Comparison of ENCODE assay signal across 24 cellular contexts in genomic region chr16:86337581-86338402, GRCh38.
DNase-seq lines count a peak whose midpoint lies in the region; ATAC-seq, FAIRE-seq and TF ChIP-seq lines count a peak whose summit lies in the region.
"Had no signal": no experiment of that assay in that cellular context is flagged by ENCODE, and none has a peak within 500 bp of the region (broad histone marks: within the 10 kb centered on the region; RNA-seq: fewer than 3 reads in every experiment).

No MANE protein-coding gene starts in this region.

- H3K27ac Mint-ChIP-seq in neural crest cell (ENCODE audit: unreplicated experiment), result no peak overlapping the region
- H3K27ac Mint-ChIP-seq in activated CD8-positive, alpha-beta T cell treated with anti-CD3 and anti-CD28 coated beads, Interleukin-2, amount 10 ng/mL, durations not matched to agents 7 days and 5 days, result no peak overlapping the region
- H3K27ac Mint-ChIP-seq: IgD-negative memory B cell had no signal

- peak overlapping the region; percentile 19; the same call in 1 of the 2 replicates for H2BK5ac ChIP-seq in H1 (ENCODE audit: low read depth, low read length)

- no peak for TF ChIP-seq EP300 in H1 (IDR thresholded peaks at IDR 0.05; ENCODE audit: borderline replicate concordance in 1 of 2, low read depth in 2 of 2, low read length in 2 of 2)

- no peaks in the 10 kb centered on the region for H3K9me3 Mint-ChIP-seq in neural crest cell
- H3K9me3 Mint-ChIP-seq in activated CD8-positive, alpha-beta T cell treated with anti-CD3 and anti-CD28 coated beads, Interleukin-2, amount 10 ng/mL, durations not matched to agents 7 days and 5 days (ENCODE audit: insufficient read depth), result no peaks in the 10 kb centered on the region

- H3K4me1 ChIP-seq in H1 (replicated peaks in 1 of 4; ENCODE audit: control insufficient read depth in 3 of 4, insufficient read depth in 4 of 4, low read length in 3 of 4), result peaks cover 0 to 11% (median 1%) of the 10 kb centered on the region in 4 experiments; a peak in 3 of 7 replicates
- H3K4me1 ChIP-seq: HAP-1 had no signal

- ATAC-seq in GM18907 (IDR thresholded peaks at IDR 0.05; ENCODE audit: unreplicated experiment) (no peak), HG02623 (IDR thresholded peaks at IDR 0.05; ENCODE audit: unreplicated experiment) (no peak)
- no peak for ATAC-seq in activated CD8-positive, alpha-beta T cell treated with anti-CD3 and anti-CD28 coated beads, Interleukin-2, amount 10 ng/mL, durations not matched to agents 7 days and 5 days
- ATAC-seq: Panc1 had no signal

- no peak overlapping the region for H4K8ac ChIP-seq in H1 (ENCODE audit: extremely low read depth, insufficient read depth, low read length)

- TF ChIP-seq CTCF in H1 (IDR thresholded peaks at IDR 0.05; ENCODE audit: control extremely low read depth in 1 of 3, insufficient read depth in 1 of 3, low read depth in 1 of 3, low read length in 3 of 3) (no peak), neural crest cell (conservative IDR thresholded peaks at IDR 0.05) (no peak)

- H3K79me1 ChIP-seq in H1 (ENCODE audit: low read depth, low read length), result no peaks in the 10 kb centered on the region

- no peak overlapping the region for H2BK120ac ChIP-seq in H1 (replicated peaks; ENCODE audit: low read depth, low read length)

- no peak overlapping the region for H3K23ac ChIP-seq in H1 (ENCODE audit: insufficient read length)

- no peak for TF ChIP-seq RAD21 in H1 (IDR thresholded peaks at IDR 0.05 in 1 of 2, conservative IDR thresholded peaks at IDR 0.05 in 1 of 2; ENCODE audit: low read depth in 2 of 2, low read length in 2 of 2)

- no peak overlapping the region for H4K5ac ChIP-seq in H1 (ENCODE audit: insufficient read length, low read depth, low read length)

- POLR2A ChIA-PET in H1 (lab: Charles Lee; ENCODE audit: partially characterized antibody), result interaction anchor here (0.6 kb wide), 1 partner anchor 158 kb away, joined by 3 read pairs; no protein-coding TSS in a partner anchor
- POLR2A ChIA-PET in activated CD8-positive, alpha-beta T cell treated with anti-CD3 and anti-CD28 coated beads, Interleukin-2, amount 10 ng/mL, durations not matched to agents 7 days and 5 days (lab: Charles Lee), result no interaction called here

- peaks cover 78% of the 10 kb centered on the region for H3K27me3 Mint-ChIP-seq in neural crest cell (ENCODE audit: low read depth)
- H3K27me3 Mint-ChIP-seq in activated CD8-positive, alpha-beta T cell treated with anti-CD3 and anti-CD28 coated beads, Interleukin-2, amount 10 ng/mL, durations not matched to agents 7 days and 5 days (ENCODE audit: low read depth), result peaks cover 12% of the 10 kb centered on the region

- no peak overlapping the region for H3K9ac ChIP-seq in H1 (replicated peaks in 1 of 4; ENCODE audit: extremely low read depth in 1 of 4, low read depth in 3 of 4, low read length in 3 of 4)

- no peak overlapping the region for H3K4ac ChIP-seq in H1 (replicated peaks; ENCODE audit: insufficient read length, low read depth, low read length)

- no peak overlapping the region; the same call in 1 of the 2 replicates for H2AK5ac ChIP-seq in H1 (ENCODE audit: low read depth, low read length)

- no peak for FAIRE-seq in H1 (lab: Jason Lieb, UNC)
- FAIRE-seq: D721Med, G401.6 had no signal

- peaks cover 0 to 3% (median 1%) of the 10 kb centered on the region in 4 experiments; a peak in 4 of 7 replicates for H3K27me3 ChIP-seq in H1 (replicated peaks in 1 of 4; ENCODE audit: control insufficient read depth in 3 of 4, extremely low read depth in 1 of 4, insufficient read depth in 3 of 4, low read length in 3 of 4)
- H3K27me3 ChIP-seq: SJSA1 had no signal

- peaks cover 3% of the 10 kb centered on the region for H3K36me3 Mint-ChIP-seq in neural crest cell (ENCODE audit: low read depth)
- no peaks in the 10 kb centered on the region for H3K36me3 Mint-ChIP-seq in activated CD8-positive, alpha-beta T cell treated with anti-CD3 and anti-CD28 coated beads, Interleukin-2, amount 10 ng/mL, durations not matched to agents 7 days and 5 days (ENCODE audit: low read depth)
- H3K36me3 Mint-ChIP-seq: IgD-negative memory B cell had no signal

- H4K91ac ChIP-seq in H1 (replicated peaks; ENCODE audit: insufficient read length, low read length), result peak overlapping the region; percentile 25

- H3K23me2 ChIP-seq in H1 (ENCODE audit: low read depth, low read length), result no peaks in the 10 kb centered on the region

- peaks cover 4% of the 10 kb centered on the region for H3K4me1 Mint-ChIP-seq in neural crest cell
- no peaks in the 10 kb centered on the region for H3K4me1 Mint-ChIP-seq in activated CD8-positive, alpha-beta T cell treated with anti-CD3 and anti-CD28 coated beads, Interleukin-2, amount 10 ng/mL, durations not matched to agents 7 days and 5 days (ENCODE audit: low read depth)

- H3K4me3 ChIP-seq in H1 (ENCODE audit: extremely low read depth in 1 of 4, insufficient read depth in 2 of 4, low read depth in 3 of 4, low read length in 4 of 4), result no peak overlapping the region
- H3K4me3 ChIP-seq: HAP-1, SJSA1 had no signal

- H4K20me1 ChIP-seq in H1 (replicated peaks in 1 of 2; ENCODE audit: control insufficient read depth in 1 of 2, insufficient read depth in 2 of 2, low read length in 2 of 2), result no peaks in the 10 kb centered on the region

- peak overlapping the region; percentile 64 for H3K4me3 Mint-ChIP-seq in neural crest cell
- H3K4me3 Mint-ChIP-seq in activated CD8-positive, alpha-beta T cell treated with anti-CD3 and anti-CD28 coated beads, Interleukin-2, amount 10 ng/mL, durations not matched to agents 7 days and 5 days, result no peak overlapping the region
- H3K4me3 Mint-ChIP-seq: IgD-negative memory B cell had no signal

- H3K9me3 ChIP-seq in H1 (ENCODE audit: insufficient read depth in 2 of 2, low read depth in 1 of 2, low read length in 1 of 2), result no peaks in the 10 kb centered on the region
- H3K9me3 ChIP-seq: HAP-1, SJSA1 had no signal

- peak overlapping the region; percentile 65; the same call in 1 of the 2 replicates for H2BK12ac ChIP-seq in H1 (ENCODE audit: low read depth, low read length)

- no peak overlapping the region for H3K56ac ChIP-seq in H1 (replicated peaks; ENCODE audit: insufficient read length, low read depth, low read length)

- no peak for TF ChIP-seq POLR2A in H1 (IDR thresholded peaks at IDR 0.05; ENCODE audit: control extremely low read depth in 1 of 2, low read depth in 2 of 2, low read length in 2 of 2)

- no peak overlapping the region for H3K4me2 ChIP-seq in H1 (ENCODE audit: insufficient read depth in 1 of 2, low read depth in 2 of 2, low read length in 2 of 2)

- H3K14ac ChIP-seq in H1 (ENCODE audit: insufficient read length), result no peak overlapping the region

- no peak overlapping the region for H3K27ac ChIP-seq in H1 (ENCODE audit: low read depth, low read length)
- H3K27ac ChIP-seq: 22Rv1, C4-2B, SJSA1 had no signal

- H3K79me2 ChIP-seq in H1 (ENCODE audit: control insufficient read depth in 1 of 2, insufficient read depth in 2 of 2, low read length in 2 of 2), result no peaks in the 10 kb centered on the region

- H2BK15ac ChIP-seq in H1 (ENCODE audit: low read length), result no peak overlapping the region

- H2AFZ ChIP-seq in H1 (ENCODE audit: low read length), result 0 out of 2 replicates have a peak overlapping the region, but pooled peaks have one; percentile 6

- peak overlapping the region; percentile 53; the same call in 1 of the 2 replicates for H2BK20ac ChIP-seq in H1 (ENCODE audit: low read length)

- no peak overlapping the region for H3K18ac ChIP-seq in H1 (ENCODE audit: extremely low read depth, low read length)

- DNase-seq in DMS53 (lab: John Stamatoyannopoulos, UW), result peak; percentile 5
- no peak for DNase-seq in DMS53 treated with DMSO at 0.1 percent for 48 hours (lab: John Stamatoyannopoulos, UW; ENCODE audit: unreplicated experiment)
- DNase-seq in H1 (ENCODE audit: low read depth in 1 of 2, low spot score in 2 of 2), result no peak
- DNase-seq in neural crest cell (ENCODE audit: low read depth, low spot score), result no peak
- DNase-seq in NCI-H748 treated with DMSO at 0.1 percent for 48 hours (lab: John Stamatoyannopoulos, UW), result no peak
- DNase-seq in activated CD8-positive, alpha-beta T cell treated with anti-CD3 and anti-CD28 coated beads, Interleukin-2, amount 10 ng/mL, durations not matched to agents 7 days and 5 days, result no peak
- DNase-seq: AML-193, DMS79 treated with DMSO at 0.1 percent for 48 hours, MM.1S, NCI-H1092 treated with DMSO at 0.1 percent for 48 hours, NCI-H146, NCI-H2081 treated with DMSO at 0.1 percent for 48 hours, NCI-H446 treated with DMSO at 0.1 percent for 48 hours, NCI-H69 had no signal

- WGBS in H1 (ENCODE audit: extremely low coverage in 1 of 2, insufficient coverage in 1 of 2, insufficient read length in 1 of 2, insufficient replicate concordance in 2 of 2, low coverage in 1 of 2, low lambda C conversion rate in 2 of 2, missing lambda C conversion rate in 1 of 2), 2 experiments, result 82% methylated on average over 17 of the region's 17 CpGs; no CpG with 5 or more reads in 1 of the 2 experiments

- CTCF ChIA-PET in H1 (lab: Charles Lee; ENCODE audit: partially characterized antibody), result interaction anchor here (0.7 to 2.5 kb wide), 7 partner anchors 42 to 274 kb away, joined by 3 to 12 read pairs (median 3); no protein-coding TSS in a partner anchor
- CTCF ChIA-PET in activated CD8-positive, alpha-beta T cell treated with anti-CD3 and anti-CD28 coated beads, Interleukin-2, amount 10 ng/mL, durations not matched to agents 7 days and 5 days (lab: Charles Lee), result no interaction called here

- no peaks in the 10 kb centered on the region for H3K36me3 ChIP-seq in H1 (ENCODE audit: control insufficient read depth in 2 of 4, insufficient read depth in 4 of 4, low read length in 3 of 4)
- H3K36me3 ChIP-seq: HAP-1, SJSA1 had no signal

TF ChIP-seq in H1, 55 proteins besides CTCF, POLR2A, EP300 and RAD21:
- TF ChIP-seq EGR1 (IDR thresholded peaks at IDR 0.05; ENCODE audit: borderline replicate concordance, low read depth, low read length), result no peak
- TF ChIP-seq SIX5 (IDR thresholded peaks at IDR 0.05; ENCODE audit: low read depth, low read length), result no peak
- no peak for TF ChIP-seq CEBPB (IDR thresholded peaks at IDR 0.05; ENCODE audit: low read depth, low read length)
- TF ChIP-seq CBX5 (IDR thresholded peaks at IDR 0.05; ENCODE audit: low read depth, low read length), result no peak
- TF ChIP-seq PHF8 (conservative IDR thresholded peaks at IDR 0.05; ENCODE audit: low read depth, low read length), result no peak
- no peak for TF ChIP-seq YY1 (IDR thresholded peaks at IDR 0.05; ENCODE audit: low read depth, low read length)
- no peak for TF ChIP-seq CREB1 (IDR thresholded peaks at IDR 0.05)
TF ChIP-seq in H1: peak in this region for 0.
